ENCODE assay signal across 17 cellular contexts in the genomic region with DNA sequence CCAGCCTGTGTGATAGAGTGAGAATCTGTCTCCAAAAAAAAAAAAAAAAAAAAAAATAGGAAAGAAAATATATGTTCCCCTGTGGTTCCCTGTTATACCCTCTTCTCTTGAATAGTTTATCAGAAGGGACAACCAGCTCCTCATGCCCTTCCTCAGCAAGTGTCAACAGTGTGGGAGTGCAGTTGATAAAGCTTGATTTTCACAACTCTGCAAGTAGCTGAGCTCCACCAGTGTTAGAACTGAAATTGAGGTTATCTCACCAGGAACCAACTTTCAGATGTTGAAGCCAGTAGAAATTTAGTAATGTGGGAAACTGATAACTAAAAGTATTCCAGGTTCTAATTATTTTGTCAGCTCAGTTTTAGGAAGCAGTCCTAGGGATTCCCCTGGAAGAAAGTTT.
"Had no signal": no experiment of that assay in that cellular context is flagged by ENCODE, and none has a peak within 500 bp of the region (broad histone marks: within the 10 kb centered on the region; RNA-seq: fewer than 3 reads in every experiment).

No MANE protein-coding gene starts in this region.

- H3K9me3 ChIP-seq: prostate gland, thoracic aorta, upper lobe of right lung had no signal

- H3K27me3 ChIP-seq: upper lobe of right lung had no signal

- H3K4me1 ChIP-seq: prostate gland, upper lobe of right lung had no signal

- ATAC-seq: activated CD4-positive, alpha-beta T cell treated with anti-CD3 and anti-CD28 coated beads for 36 hours; left ventricle myocardium superior; natural killer cell; sciatic nerve; upper lobe of right lung had no signal

- H3K36me3 ChIP-seq: prostate gland, thoracic aorta, upper lobe of right lung had no signal

- H3K4me3 ChIP-seq: dorsolateral prefrontal cortex, prostate gland, thoracic aorta, upper lobe of right lung had no signal

- H3K27ac ChIP-seq: prostate gland, thoracic aorta, upper lobe of right lung, VCaP had no signal

- DNase-seq: activated CD4-positive, alpha-beta memory T cell treated with anti-CD3 and anti-CD28 coated beads, Interleukin-2, amount 10 ng/mL, durations not matched to agents 7 days and 5 days; activated CD4-positive, alpha-beta T cell treated with anti-CD3 and anti-CD28 coated beads for 36 hours; activated effector memory CD4-positive, alpha-beta T cell treated with anti-CD3 and anti-CD28 coated beads, Interleukin-2, amount 50 U/mL, for 16 hours; activated T-cell treated with anti-CD3 and anti-CD28 coated beads, Interleukin-2, amount 50 U/mL, for 24 hours; dorsolateral prefrontal cortex; hippocampal formation; kidney; left ventricle myocardium superior; mesenchymal stem cell; natural killer cell; occipital lobe; stimulated activated CD4-positive, alpha-beta T cell treated with anti-CD3 and anti-CD28 coated beads, Interleukin-1b, Interleukin-23, amount 100 ng/mL, for 48 hours; upper lobe of right lung had no signal
